ENCODE assay signal across 1 cellular context in the genomic region with DNA sequence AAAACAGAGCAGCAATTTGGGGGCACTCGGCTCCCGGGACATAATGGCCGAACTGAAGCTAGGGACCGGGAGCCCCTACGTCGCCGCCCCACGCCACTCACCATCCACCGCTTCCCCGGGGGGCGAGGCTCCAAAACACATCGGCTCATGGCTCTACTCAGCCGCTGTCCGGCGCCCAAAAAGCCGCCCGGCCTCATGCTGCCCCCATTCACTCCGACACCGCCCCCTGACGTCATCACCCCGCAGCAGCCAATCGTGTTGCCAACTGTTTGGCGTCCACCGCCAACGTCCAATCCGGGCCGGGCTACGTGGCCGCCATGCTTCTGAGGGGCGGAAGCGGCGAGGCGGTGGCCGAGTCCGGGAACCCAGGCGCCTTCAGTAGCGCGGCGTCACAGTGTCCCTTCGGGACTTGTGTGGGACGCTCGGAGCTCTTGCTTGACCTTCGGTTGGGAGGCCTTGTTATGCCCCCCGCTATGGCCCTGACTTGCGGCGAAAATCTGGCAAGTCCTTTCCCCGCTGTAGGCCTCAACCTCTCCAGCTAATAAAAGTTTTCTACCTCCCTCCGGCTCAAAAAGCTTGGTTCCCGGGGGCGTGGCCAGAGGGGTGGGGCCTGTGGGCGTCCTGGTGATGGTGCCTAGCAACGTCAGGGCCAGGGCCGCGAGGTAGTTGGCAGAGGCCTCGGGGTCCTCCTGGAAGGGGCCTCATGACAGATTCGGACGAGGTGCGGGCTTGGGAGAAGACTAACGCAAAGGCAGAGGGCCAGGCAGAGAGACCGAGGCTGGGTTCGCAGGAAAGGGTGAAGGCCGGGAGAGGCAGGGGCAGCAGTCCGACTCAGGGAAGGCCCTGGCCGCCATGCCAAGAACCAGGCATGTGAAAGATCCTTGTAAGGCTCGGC.
TF ChIP-seq lines count a peak whose summit lies in the region.

A gene with protein sequence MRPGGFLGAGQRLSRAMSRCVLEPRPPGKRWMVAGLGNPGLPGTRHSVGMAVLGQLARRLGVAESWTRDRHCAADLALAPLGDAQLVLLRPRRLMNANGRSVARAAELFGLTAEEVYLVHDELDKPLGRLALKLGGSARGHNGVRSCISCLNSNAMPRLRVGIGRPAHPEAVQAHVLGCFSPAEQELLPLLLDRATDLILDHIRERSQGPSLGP (minus strand): TSS at position 221 of the 895 bp plus-strand sequence. CDS start 24 bp downstream, at position 197.
Gene TTC16 (plus strand): TSS at position 637 of the 895 bp plus-strand sequence. CDS start 67 bp downstream, at position 704.

TF ChIP-seq in HepG2, 621 proteins besides CTCF, POLR2A, EP300 and RAD21 (continued from another document and continues in another):
- TF ChIP-seq, protein P1, sequence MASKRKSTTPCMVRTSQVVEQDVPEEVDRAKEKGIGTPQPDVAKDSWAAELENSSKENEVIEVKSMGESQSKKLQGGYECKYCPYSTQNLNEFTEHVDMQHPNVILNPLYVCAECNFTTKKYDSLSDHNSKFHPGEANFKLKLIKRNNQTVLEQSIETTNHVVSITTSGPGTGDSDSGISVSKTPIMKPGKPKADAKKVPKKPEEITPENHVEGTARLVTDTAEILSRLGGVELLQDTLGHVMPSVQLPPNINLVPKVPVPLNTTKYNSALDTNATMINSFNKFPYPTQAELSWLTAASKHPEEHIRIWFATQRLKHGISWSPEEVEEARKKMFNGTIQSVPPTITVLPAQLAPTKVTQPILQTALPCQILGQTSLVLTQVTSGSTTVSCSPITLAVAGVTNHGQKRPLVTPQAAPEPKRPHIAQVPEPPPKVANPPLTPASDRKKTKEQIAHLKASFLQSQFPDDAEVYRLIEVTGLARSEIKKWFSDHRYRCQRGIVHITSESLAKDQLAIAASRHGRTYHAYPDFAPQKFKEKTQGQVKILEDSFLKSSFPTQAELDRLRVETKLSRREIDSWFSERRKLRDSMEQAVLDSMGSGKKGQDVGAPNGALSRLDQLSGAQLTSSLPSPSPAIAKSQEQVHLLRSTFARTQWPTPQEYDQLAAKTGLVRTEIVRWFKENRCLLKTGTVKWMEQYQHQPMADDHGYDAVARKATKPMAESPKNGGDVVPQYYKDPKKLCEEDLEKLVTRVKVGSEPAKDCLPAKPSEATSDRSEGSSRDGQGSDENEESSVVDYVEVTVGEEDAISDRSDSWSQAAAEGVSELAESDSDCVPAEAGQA (IDR thresholded peaks at IDR 0.05; ENCODE audit: low read depth) = peak; percentile 96
- TF ChIP-seq, protein P1 (CRISPR knock-in tag; IDR thresholded peaks at IDR 0.05; ENCODE audit: borderline replicate concordance) = no peak
- TF ChIP-seq ZBTB38 (CRISPR knock-in tag; IDR thresholded peaks at IDR 0.05) = 0 out of 2 replicates have a peak, but pooled peaks have one; percentile 36
- TF ChIP-seq PITX1 (CRISPR knock-in tag; IDR thresholded peaks at IDR 0.05) = peak; percentile 31
- 0 out of 2 replicates have a peak, but pooled peaks have one; percentile 46 for TF ChIP-seq ZNF317 (CRISPR knock-in tag; IDR thresholded peaks at IDR 0.05)
- TF ChIP-seq CENPT (CRISPR knock-in tag; IDR thresholded peaks at IDR 0.05; ENCODE audit: low read depth) = no peak
- TF ChIP-seq PAF1 (CRISPR knock-in tag; IDR thresholded peaks at IDR 0.05) = no peak
- 0 out of 2 replicates have a peak, but pooled peaks have one; percentile 18 for TF ChIP-seq BORCS8-MEF2B (CRISPR knock-in tag; IDR thresholded peaks at IDR 0.05)
- no peak; the same call in 1 of the 2 replicates for TF ChIP-seq ZNF44 (CRISPR knock-in tag; IDR thresholded peaks at IDR 0.05)
- TF ChIP-seq MAFG (CRISPR knock-in tag; IDR thresholded peaks at IDR 0.05) = no peak
- TF ChIP-seq GLMP (CRISPR knock-in tag; IDR thresholded peaks at IDR 0.05; ENCODE audit: borderline replicate concordance) = no peak
- TF ChIP-seq, protein P2, sequence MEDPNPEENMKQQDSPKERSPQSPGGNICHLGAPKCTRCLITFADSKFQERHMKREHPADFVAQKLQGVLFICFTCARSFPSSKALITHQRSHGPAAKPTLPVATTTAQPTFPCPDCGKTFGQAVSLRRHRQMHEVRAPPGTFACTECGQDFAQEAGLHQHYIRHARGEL (CRISPR knock-in tag; IDR thresholded peaks at IDR 0.05) = no peak
- TF ChIP-seq ZNF547 (CRISPR knock-in tag; IDR thresholded peaks at IDR 0.05) = no peak; the same call in 1 of the 2 replicates
- TF ChIP-seq, protein P3, sequence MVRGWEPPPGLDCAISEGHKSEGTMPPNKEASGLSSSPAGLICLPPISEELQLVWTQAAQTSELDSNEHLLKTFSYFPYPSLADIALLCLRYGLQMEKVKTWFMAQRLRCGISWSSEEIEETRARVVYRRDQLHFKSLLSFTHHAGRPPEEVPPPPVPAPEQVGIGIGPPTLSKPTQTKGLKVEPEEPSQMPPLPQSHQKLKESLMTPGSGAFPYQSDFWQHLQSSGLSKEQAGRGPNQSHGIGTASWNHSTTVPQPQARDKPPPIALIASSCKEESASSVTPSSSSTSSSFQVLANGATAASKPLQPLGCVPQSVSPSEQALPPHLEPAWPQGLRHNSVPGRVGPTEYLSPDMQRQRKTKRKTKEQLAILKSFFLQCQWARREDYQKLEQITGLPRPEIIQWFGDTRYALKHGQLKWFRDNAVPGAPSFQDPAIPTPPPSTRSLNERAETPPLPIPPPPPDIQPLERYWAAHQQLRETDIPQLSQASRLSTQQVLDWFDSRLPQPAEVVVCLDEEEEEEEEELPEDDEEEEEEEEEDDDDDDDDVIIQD (CRISPR knock-in tag; IDR thresholded peaks at IDR 0.05; ENCODE audit: low read depth) = no peak
- peak; percentile 66; the same call in 1 of the 2 replicates for TF ChIP-seq ZNF792 (CRISPR knock-in tag; IDR thresholded peaks at IDR 0.05)
- no peak for TF ChIP-seq DNMT3B (CRISPR knock-in tag; conservative IDR thresholded peaks at IDR 0.05)
- TF ChIP-seq ZNF431 (CRISPR knock-in tag; IDR thresholded peaks at IDR 0.05; ENCODE audit: borderline replicate concordance, low read depth) = no peak
- no peak for TF ChIP-seq NFE2 (CRISPR knock-in tag; IDR thresholded peaks at IDR 0.05)
- TF ChIP-seq TERF1 (CRISPR knock-in tag; IDR thresholded peaks at IDR 0.05) = no peak
- TF ChIP-seq, protein P4, sequence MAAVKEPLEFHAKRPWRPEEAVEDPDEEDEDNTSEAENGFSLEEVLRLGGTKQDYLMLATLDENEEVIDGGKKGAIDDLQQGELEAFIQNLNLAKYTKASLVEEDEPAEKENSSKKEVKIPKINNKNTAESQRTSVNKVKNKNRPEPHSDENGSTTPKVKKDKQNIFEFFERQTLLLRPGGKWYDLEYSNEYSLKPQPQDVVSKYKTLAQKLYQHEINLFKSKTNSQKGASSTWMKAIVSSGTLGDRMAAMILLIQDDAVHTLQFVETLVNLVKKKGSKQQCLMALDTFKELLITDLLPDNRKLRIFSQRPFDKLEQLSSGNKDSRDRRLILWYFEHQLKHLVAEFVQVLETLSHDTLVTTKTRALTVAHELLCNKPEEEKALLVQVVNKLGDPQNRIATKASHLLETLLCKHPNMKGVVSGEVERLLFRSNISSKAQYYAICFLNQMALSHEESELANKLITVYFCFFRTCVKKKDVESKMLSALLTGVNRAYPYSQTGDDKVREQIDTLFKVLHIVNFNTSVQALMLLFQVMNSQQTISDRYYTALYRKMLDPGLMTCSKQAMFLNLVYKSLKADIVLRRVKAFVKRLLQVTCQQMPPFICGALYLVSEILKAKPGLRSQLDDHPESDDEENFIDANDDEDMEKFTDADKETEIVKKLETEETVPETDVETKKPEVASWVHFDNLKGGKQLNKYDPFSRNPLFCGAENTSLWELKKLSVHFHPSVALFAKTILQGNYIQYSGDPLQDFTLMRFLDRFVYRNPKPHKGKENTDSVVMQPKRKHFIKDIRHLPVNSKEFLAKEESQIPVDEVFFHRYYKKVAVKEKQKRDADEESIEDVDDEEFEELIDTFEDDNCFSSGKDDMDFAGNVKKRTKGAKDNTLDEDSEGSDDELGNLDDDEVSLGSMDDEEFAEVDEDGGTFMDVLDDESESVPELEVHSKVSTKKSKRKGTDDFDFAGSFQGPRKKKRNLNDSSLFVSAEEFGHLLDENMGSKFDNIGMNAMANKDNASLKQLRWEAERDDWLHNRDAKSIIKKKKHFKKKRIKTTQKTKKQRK (IDR thresholded peaks at IDR 0.05; ENCODE audit: low read length) = no peak
- peak; percentile 33; the same call in 1 of the 2 replicates for TF ChIP-seq KDM5B (CRISPR knock-in tag; IDR thresholded peaks at IDR 0.05; ENCODE audit: borderline replicate concordance)
- 0 out of 2 replicates have a peak, but pooled peaks have one; percentile 23 for TF ChIP-seq SOX5 (CRISPR knock-in tag; IDR thresholded peaks at IDR 0.05; ENCODE audit: borderline replicate concordance)
- no peak for TF ChIP-seq SOX13 (IDR thresholded peaks at IDR 0.05)
- no peak for TF ChIP-seq SOX13 (CRISPR knock-in tag; conservative IDR thresholded peaks at IDR 0.05 in 1 of 2, IDR thresholded peaks at IDR 0.05 in 1 of 2)
- no peak for TF ChIP-seq ZNF563 (CRISPR knock-in tag; IDR thresholded peaks at IDR 0.05)
- 0 out of 2 replicates have a peak, but pooled peaks have one; percentile 23 for TF ChIP-seq ZNF33B (CRISPR knock-in tag; IDR thresholded peaks at IDR 0.05)
- TF ChIP-seq ARID2 (CRISPR knock-in tag; IDR thresholded peaks at IDR 0.05; ENCODE audit: borderline replicate concordance) = no peak
- no peak for TF ChIP-seq KAT2B (IDR thresholded peaks at IDR 0.05; ENCODE audit: borderline replicate concordance, low read depth, low read length)
- no peak for TF ChIP-seq EZH2 (conservative IDR thresholded peaks at IDR 0.05; ENCODE audit: low read depth, low read length)
- peak; percentile 88; the same call in 1 of the 2 replicates for TF ChIP-seq KAT8 (CRISPR knock-in tag; IDR thresholded peaks at IDR 0.05)
- no peak for TF ChIP-seq GTF2F1 (IDR thresholded peaks at IDR 0.05; ENCODE audit: low read length)
- TF ChIP-seq JUND (CRISPR knock-in tag; IDR thresholded peaks at IDR 0.05) = 0 out of 2 replicates have a peak, but pooled peaks have one; percentile 39
- TF ChIP-seq, protein P5, sequence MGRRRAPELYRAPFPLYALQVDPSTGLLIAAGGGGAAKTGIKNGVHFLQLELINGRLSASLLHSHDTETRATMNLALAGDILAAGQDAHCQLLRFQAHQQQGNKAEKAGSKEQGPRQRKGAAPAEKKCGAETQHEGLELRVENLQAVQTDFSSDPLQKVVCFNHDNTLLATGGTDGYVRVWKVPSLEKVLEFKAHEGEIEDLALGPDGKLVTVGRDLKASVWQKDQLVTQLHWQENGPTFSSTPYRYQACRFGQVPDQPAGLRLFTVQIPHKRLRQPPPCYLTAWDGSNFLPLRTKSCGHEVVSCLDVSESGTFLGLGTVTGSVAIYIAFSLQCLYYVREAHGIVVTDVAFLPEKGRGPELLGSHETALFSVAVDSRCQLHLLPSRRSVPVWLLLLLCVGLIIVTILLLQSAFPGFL (CRISPR knock-in tag; IDR thresholded peaks at IDR 0.05) = no peak
- no peak for TF ChIP-seq SP140L (CRISPR knock-in tag; IDR thresholded peaks at IDR 0.05; ENCODE audit: borderline replicate concordance)
- no peak for TF ChIP-seq RNF219 (CRISPR knock-in tag; IDR thresholded peaks at IDR 0.05)
- TF ChIP-seq ZNF670 (CRISPR knock-in tag; IDR thresholded peaks at IDR 0.05; ENCODE audit: borderline replicate concordance) = no peak
- TF ChIP-seq MED8 (CRISPR knock-in tag; IDR thresholded peaks at IDR 0.05; ENCODE audit: insufficient replicate concordance) = peak; percentile 17
- TF ChIP-seq SYNCRIP (IDR thresholded peaks at IDR 0.05; ENCODE audit: insufficient read depth, low read depth, low read length) = no peak
- TF ChIP-seq THAP11 (CRISPR knock-in tag; IDR thresholded peaks at IDR 0.05) = peak; percentile 90
